Comparison of ENCODE assay signal across 34 cellular contexts in the genomic region with DNA sequence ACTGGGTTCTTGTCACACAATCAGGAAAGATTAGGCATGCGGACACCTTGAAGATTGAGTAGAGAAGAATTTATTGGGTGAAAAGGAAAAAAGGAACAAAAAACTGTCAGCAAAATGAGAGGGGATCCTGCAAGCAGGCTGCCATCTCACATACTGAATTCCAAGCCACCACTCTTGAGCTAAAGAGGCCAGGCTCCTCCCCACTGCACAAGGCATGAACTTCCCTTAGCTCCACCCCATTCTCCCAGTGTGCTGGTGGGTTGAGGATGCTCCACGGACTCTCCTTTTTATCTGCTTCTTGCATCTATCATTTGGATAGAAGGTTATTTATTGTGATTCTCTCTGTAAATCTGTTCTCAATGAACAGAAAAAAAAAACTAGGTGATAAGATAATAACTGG.
"Had no signal": no experiment of that assay in that cellular context is flagged by ENCODE, and none has a peak within 500 bp of the region (broad histone marks: within the 10 kb centered on the region; RNA-seq: fewer than 3 reads in every experiment).

No MANE protein-coding gene starts in this region.

- H3K4me3 Mint-ChIP-seq: activated CD4-positive, alpha-beta memory T cell treated with anti-CD3 and anti-CD28 coated beads for 36 hours; activated CD4-positive, alpha-beta T cell treated with anti-CD3 and anti-CD28 coated beads for 36 hours; activated CD4-positive, alpha-beta T cell treated with anti-CD3 and anti-CD28 coated beads, Interleukin-2, amount 10 ng/mL, durations not matched to agents 24 days and 14 days; activated CD8-positive, alpha-beta memory T cell treated with anti-CD3 and anti-CD28 coated beads, Interleukin-2, amount 10 ng/mL, durations not matched to agents 7 days and 5 days; activated CD8-positive, alpha-beta T cell treated with anti-CD3 and anti-CD28 coated beads, Interleukin-2, amount 10 ng/mL, durations not matched to agents 7 days and 5 days; activated naive CD4-positive, alpha-beta T cell treated with anti-CD3 and anti-CD28 coated beads for 36 hours; activated naive CD4-positive, alpha-beta T cell treated with anti-CD3 and anti-CD28 coated beads, Interleukin-2, amount 50 U/mL, for 24 hours; activated naive CD8-positive, alpha-beta T cell treated with anti-CD3 and anti-CD28 coated beads for 36 hours; activated naive CD8-positive, alpha-beta T cell treated with anti-CD3 and anti-CD28 coated beads, Interleukin-2, amount 50 U/mL, for 24 hours; activated T-helper 1 cell treated with anti-CD3 and anti-CD28 coated beads, Interleukin-12 subunit alpha, Interleukin-12 subunit beta, Interleukin-2, Interleukin-4 antibody, amounts not matched to agents 30 ng/mL and 10 ng/mL and 1 ng/mL, durations not matched to agents 14 hours and 24 hours and 36 hours; effector memory CD8-positive, alpha-beta T cell had no signal

- H3K4me3 ChIP-seq: adrenal gland, body of pancreas, esophagus muscularis mucosa, gastrocnemius medialis, heart left ventricle had no signal

- H3K4me1 ChIP-seq: adrenal gland, body of pancreas, esophagus muscularis mucosa, foreskin keratinocyte, gastrocnemius medialis, heart left ventricle had no signal

- H3K9me3 Mint-ChIP-seq: activated CD4-positive, alpha-beta T cell treated with anti-CD3 and anti-CD28 coated beads, Interleukin-2, amount 10 ng/mL, durations not matched to agents 24 days and 14 days; activated naive CD8-positive, alpha-beta T cell treated with anti-CD3 and anti-CD28 coated beads, Interleukin-2, amount 50 U/mL, for 24 hours had no signal

- H3K27me3 ChIP-seq: adrenal gland, body of pancreas, esophagus muscularis mucosa, foreskin keratinocyte, gastrocnemius medialis had no signal

- H3K27ac Mint-ChIP-seq: activated CD4-positive, alpha-beta memory T cell treated with anti-CD3 and anti-CD28 coated beads for 36 hours; activated CD4-positive, alpha-beta T cell treated with anti-CD3 and anti-CD28 coated beads for 36 hours; activated CD4-positive, alpha-beta T cell treated with anti-CD3 and anti-CD28 coated beads, Interleukin-2, amount 10 ng/mL, durations not matched to agents 24 days and 14 days; activated CD8-positive, alpha-beta memory T cell treated with anti-CD3 and anti-CD28 coated beads, Interleukin-2, amount 10 ng/mL, durations not matched to agents 7 days and 5 days; activated CD8-positive, alpha-beta T cell treated with anti-CD3 and anti-CD28 coated beads, Interleukin-2, amount 10 ng/mL, durations not matched to agents 7 days and 5 days; activated naive CD4-positive, alpha-beta T cell treated with anti-CD3 and anti-CD28 coated beads for 36 hours; activated naive CD4-positive, alpha-beta T cell treated with anti-CD3 and anti-CD28 coated beads, Interleukin-2, amount 50 U/mL, for 24 hours; activated naive CD8-positive, alpha-beta T cell treated with anti-CD3 and anti-CD28 coated beads for 36 hours; activated naive CD8-positive, alpha-beta T cell treated with anti-CD3 and anti-CD28 coated beads, Interleukin-2, amount 50 U/mL, for 24 hours; activated T-helper 1 cell treated with anti-CD3 and anti-CD28 coated beads, Interleukin-12 subunit alpha, Interleukin-12 subunit beta, Interleukin-2, Interleukin-4 antibody, amounts not matched to agents 30 ng/mL and 10 ng/mL and 1 ng/mL, durations not matched to agents 14 hours and 24 hours and 36 hours; activated T-helper 2 cell treated with anti-CD3 and anti-CD28 coated beads, Interferon-gamma antibody, Interleukin-2, Interleukin-4, amounts not matched to agents 10 μg/mL and 5 μg/mL and 100 μg/mL, durations not matched to agents 14 hours and 24 hours and 36 hours; effector memory CD8-positive, alpha-beta T cell had no signal

- H3K27ac ChIP-seq: adrenal gland, body of pancreas, esophagus muscularis mucosa, foreskin keratinocyte, gastrocnemius medialis, heart left ventricle, WERI-Rb-1 had no signal

- H3K4me1 Mint-ChIP-seq: activated CD4-positive, alpha-beta T cell treated with anti-CD3 and anti-CD28 coated beads for 36 hours; activated CD4-positive, alpha-beta T cell treated with anti-CD3 and anti-CD28 coated beads, Interleukin-2, amount 10 ng/mL, durations not matched to agents 24 days and 14 days; activated naive CD4-positive, alpha-beta T cell treated with anti-CD3 and anti-CD28 coated beads, Interleukin-2, amount 50 U/mL, for 24 hours; activated naive CD8-positive, alpha-beta T cell treated with anti-CD3 and anti-CD28 coated beads for 36 hours; activated naive CD8-positive, alpha-beta T cell treated with anti-CD3 and anti-CD28 coated beads, Interleukin-2, amount 50 U/mL, for 24 hours had no signal

- DNase-seq: activated CD4-positive, alpha-beta memory T cell treated with anti-CD3 and anti-CD28 coated beads for 36 hours; activated CD4-positive, alpha-beta T cell treated with anti-CD3 and anti-CD28 coated beads for 36 hours; activated CD4-positive, alpha-beta T cell treated with anti-CD3 and anti-CD28 coated beads, Interleukin-2, amount 10 ng/mL, durations not matched to agents 24 days and 14 days; activated CD4-positive, CD25-positive, alpha-beta regulatory T cell; activated CD4-positive, CD25-positive, alpha-beta regulatory T cell treated with anti-CD3 and anti-CD28 coated beads, Interleukin-2, amount 50 U/mL, for 72 hours; activated CD8-positive, alpha-beta memory T cell treated with anti-CD3 and anti-CD28 coated beads, Interleukin-2, amount 10 ng/mL, durations not matched to agents 7 days and 5 days; activated CD8-positive, alpha-beta memory T cell treated with anti-CD3 and anti-CD28 coated beads, Interleukin-2, amount 50 U/mL, for 4 hours; activated CD8-positive, alpha-beta T cell treated with anti-CD3 and anti-CD28 coated beads, Interleukin-2, amount 10 ng/mL, durations not matched to agents 7 days and 5 days; activated effector memory CD4-positive, alpha-beta T cell treated with anti-CD3 and anti-CD28 coated beads, Interleukin-2, amount 50 U/mL, for 16 hours; activated naive CD4-positive, alpha-beta T cell treated with anti-CD3 and anti-CD28 coated beads for 36 hours; activated naive CD8-positive, alpha-beta T cell treated with anti-CD3 and anti-CD28 coated beads for 36 hours; activated naive CD8-positive, alpha-beta T cell treated with anti-CD3 and anti-CD28 coated beads, Interleukin-2, amount 50 U/mL, for 24 hours; activated T-cell treated with anti-CD3 and anti-CD28 coated beads, Interleukin-2, amount 50 U/mL, for 1 hour; activated T-cell treated with anti-CD3 and anti-CD28 coated beads, Interleukin-2, amount 50 U/mL, for 48 hours; adrenal gland; amygdala; aorta; body of pancreas; caudate nucleus; cortex of kidney; dermis blood vessel endothelial cell; effector CD4-positive, alpha-beta T cell; effector memory CD8-positive, alpha-beta T cell; erythroblast; foreskin keratinocyte; gastrocnemius medialis; glutamatergic neuron; heart left ventricle; T-helper 2 cell; WERI-Rb-1 had no signal

- H3K27me3 Mint-ChIP-seq: activated CD4-positive, alpha-beta memory T cell treated with anti-CD3 and anti-CD28 coated beads for 36 hours had no signal

- H3K9me3 ChIP-seq: adrenal gland, body of pancreas, gastrocnemius medialis had no signal

- H3K36me3 ChIP-seq: adrenal gland, esophagus muscularis mucosa, gastrocnemius medialis, heart left ventricle, WERI-Rb-1 had no signal

- ATAC-seq: activated CD4-positive, alpha-beta T cell treated with anti-CD3 and anti-CD28 coated beads for 36 hours; activated CD8-positive, alpha-beta memory T cell treated with anti-CD3 and anti-CD28 coated beads, Interleukin-2, amount 10 ng/mL, durations not matched to agents 7 days and 5 days; activated CD8-positive, alpha-beta T cell treated with anti-CD3 and anti-CD28 coated beads, Interleukin-2, amount 10 ng/mL, durations not matched to agents 7 days and 5 days; activated naive CD8-positive, alpha-beta T cell treated with anti-CD3 and anti-CD28 coated beads, Interleukin-2, amount 50 U/mL, for 24 hours; body of pancreas; effector memory CD8-positive, alpha-beta T cell; foreskin keratinocyte; gastrocnemius medialis; heart left ventricle had no signal

- H3K36me3 Mint-ChIP-seq: activated CD4-positive, alpha-beta memory T cell treated with anti-CD3 and anti-CD28 coated beads for 36 hours; activated naive CD4-positive, alpha-beta T cell treated with anti-CD3 and anti-CD28 coated beads, Interleukin-2, amount 50 U/mL, for 24 hours; activated naive CD8-positive, alpha-beta T cell treated with anti-CD3 and anti-CD28 coated beads for 36 hours had no signal
